ENCODE assay signal across 8 cellular contexts in genomic region chr21:26115899-26116298, GRCh38. TPM values are rescaled to one million over a fixed set of nuclear protein-coding genes. Genes with fewer than 3 reads are reported as not detected.
A peak's percentile ranks its signal among the peaks of the same experiment; 100 is the strongest.
DNase-seq lines count a peak whose midpoint lies in the region; ATAC-seq and TF ChIP-seq lines count a peak whose summit lies in the region.

No MANE protein-coding gene starts in this region.

- WGBS in mesodermal cell (ENCODE audit: insufficient coverage in 2 of 2), 2 experiments: 57% methylated on average over 1 of the region's 2 CpGs; no CpG with 5 or more reads in 1 of the 2 experiments

- H3K27ac ChIP-seq in A673 (ENCODE audit: low read depth, low read length, poor library complexity, severe bottlenecking): peak overlapping the region; percentile 59
- peak overlapping the region; percentile 52 to 99 (median 94) for H3K27ac ChIP-seq in dorsolateral prefrontal cortex
- H3K27ac ChIP-seq in mesodermal cell (ENCODE audit: low read depth, low read length, severe bottlenecking): peak overlapping the region; percentile 95

- H3K27me3 Mint-ChIP-seq in activated T-helper 17 cell treated with anti-CD3 and anti-CD28 coated beads, Interleukin-2, amount 50 U/mL, for 72 hours: no peaks in the 10 kb centered on the region

- BruUV-seq in A673 (replicated peaks; lab: Mats Ljungman, UMichigan): no TSS peak

- no peak for DNase-seq in A673 (ENCODE audit: low spot score)
- peak; percentile 7 for DNase-seq in NCI-H1092 (lab: John Stamatoyannopoulos, UW)
- no peak for DNase-seq in dorsolateral prefrontal cortex
- no peak for DNase-seq in HCEC 1CT
- no peak for DNase-seq in NCI-H2227 treated with DMSO at 0.1 percent for 48 hours (lab: John Stamatoyannopoulos, UW)
- no peak for DNase-seq in stimulated activated CD4-positive, alpha-beta T cell treated with anti-CD3 and anti-CD28 coated beads, Interleukin-4, amount 100 ng/mL, for 4 hours

- H3K4me3 Mint-ChIP-seq in activated T-helper 17 cell treated with anti-CD3 and anti-CD28 coated beads, Interleukin-2, amount 50 U/mL, for 72 hours: no peak overlapping the region

- peaks cover 95% of the 10 kb centered on the region for H3K4me1 ChIP-seq in A673 (ENCODE audit: insufficient read depth, low read length, poor library complexity, severe bottlenecking)
- H3K4me1 ChIP-seq in mesodermal cell (ENCODE audit: control insufficient read depth, insufficient read depth, low read length, poor library complexity, severe bottlenecking): peaks cover 35% of the 10 kb centered on the region

- no peak overlapping the region for H3K27ac Mint-ChIP-seq in activated T-helper 17 cell treated with anti-CD3 and anti-CD28 coated beads, Interleukin-2, amount 50 U/mL, for 72 hours

- POLR2A ChIA-PET in A673 (lab: Charles Lee; ENCODE audit: low non-redundant PET): no interaction called here

- H3K36me3 Mint-ChIP-seq in activated T-helper 17 cell treated with anti-CD3 and anti-CD28 coated beads, Interleukin-2, amount 50 U/mL, for 72 hours (ENCODE audit: low read depth): peaks cover 7% of the 10 kb centered on the region

- CTCF ChIA-PET in A673 (lab: Charles Lee): no interaction called here

- H3K9me3 ChIP-seq in A673 (ENCODE audit: low read depth, low read length, poor library complexity, severe bottlenecking) (no peaks in the 10 kb centered on the region), mesodermal cell (ENCODE audit: control insufficient read depth, low read length) (no peaks in the 10 kb centered on the region)

- no peaks in the 10 kb centered on the region for H3K9me3 Mint-ChIP-seq in activated T-helper 17 cell treated with anti-CD3 and anti-CD28 coated beads, Interleukin-2, amount 50 U/mL, for 72 hours

- H3K4me1 Mint-ChIP-seq in activated T-helper 17 cell treated with anti-CD3 and anti-CD28 coated beads, Interleukin-2, amount 50 U/mL, for 72 hours: peaks cover 4% of the 10 kb centered on the region

- H3K36me3 ChIP-seq in A673 (ENCODE audit: insufficient read depth, low read length, poor library complexity, severe bottlenecking) (peaks cover 8% of the 10 kb centered on the region), mesodermal cell (ENCODE audit: control insufficient read depth, insufficient read depth, low read length) (peaks cover 15% of the 10 kb centered on the region)

- H3K27me3 ChIP-seq in A673 (replicated peaks; ENCODE audit: insufficient read depth, low read depth, low read length, poor library complexity): no peaks in the 10 kb centered on the region
- H3K27me3 ChIP-seq in dorsolateral prefrontal cortex: no peaks in the 10 kb centered on the region

- ATAC-seq in activated T-helper 17 cell treated with anti-CD3 and anti-CD28 coated beads, Interleukin-2, amount 50 U/mL, for 72 hours (replicated peaks): no peak

- no peak for TF ChIP-seq CTCF in A673 (conservative IDR thresholded peaks at IDR 0.05; ENCODE audit: low read depth, low read length)
- peak in 3 of 56 donors; percentile 8 to 18 (median 15) for TF ChIP-seq CTCF in dorsolateral prefrontal cortex (IDR thresholded peaks at IDR 0.05 in 54 of 56, conservative IDR thresholded peaks at IDR 0.05 in 2 of 56; ENCODE audit: low read depth in 1 of 56, partially characterized antibody in 56 of 56)

- H3K4me3 ChIP-seq in A673 (ENCODE audit: low read depth, low read length, poor library complexity, severe bottlenecking): no peak overlapping the region
- H3K4me3 ChIP-seq in dorsolateral prefrontal cortex: peak overlapping the region in 35 of 59 donors; percentile 0 to 50 (median 20)
- H3K4me3 ChIP-seq in mesodermal cell (ENCODE audit: extremely low read depth, insufficient read depth, low read length, poor library complexity, severe bottlenecking): no peak overlapping the region

- intact Hi-C loops in A673 (cut with micrococcal nuclease; ENCODE audit: unreplicated experiment): no loop called here
- intact Hi-C loops in dorsolateral prefrontal cortex (cut with DNase I): loop anchor here (2.0 to 10.0 kb wide), 5 partner anchors 53 to 599 kb away; partner anchors contain the start of gene APP (in 1 of the 2)

RNA-seq across cellular contexts. Expression of gene APP, which starts 54.7 kb away (rescaled TPM):
- total RNA-seq in A673 (2021): 531 and 539 TPM in 2 replicates
- total RNA-seq in dorsolateral prefrontal cortex: 1,000 to 10,000 TPM in 97 of 120 experiments, 100 to 1,000 TPM in 23; 450 to 1,423 (median 1,116) TPM
- 546 TPM for polyA plus RNA-seq in mesodermal cell (2013, experiment 1 of 2)
- 502 TPM for polyA plus RNA-seq in mesodermal cell (2013, experiment 2 of 2)
- total RNA-seq in activated T-helper 17 cell treated with anti-CD3 and anti-CD28 coated beads, Interleukin-2, amount 50 U/mL, for 72 hours: 10 to 100 TPM; 20.5 to 46.6 TPM

Comparison
In these comparisons a context has a peak if more than half of its experiments do, and no peak if none do; other contexts are left out.
1. H3K4me3 ChIP-seq: peak in dorsolateral prefrontal cortex (35 of 59); none in A673 (single experiment) and mesodermal cell (single experiment).
2. RNA of gene APP, which starts 54.7 kb away (total RNA-seq): 450 to 1,423 TPM in dorsolateral prefrontal cortex and 531 to 539 TPM in A673; 20.5 to 46.6 TPM in activated T-helper 17 cell treated with anti-CD3 and anti-CD28 coated beads, Interleukin-2, amount 50 U/mL, for 72 hours; every median in the first group is over 4 times any median in the second.
3. Peak in every context shown above with its lines, with median percentiles within 50 percentile points of each other: H3K27ac ChIP-seq.